In the genomic region with DNA sequence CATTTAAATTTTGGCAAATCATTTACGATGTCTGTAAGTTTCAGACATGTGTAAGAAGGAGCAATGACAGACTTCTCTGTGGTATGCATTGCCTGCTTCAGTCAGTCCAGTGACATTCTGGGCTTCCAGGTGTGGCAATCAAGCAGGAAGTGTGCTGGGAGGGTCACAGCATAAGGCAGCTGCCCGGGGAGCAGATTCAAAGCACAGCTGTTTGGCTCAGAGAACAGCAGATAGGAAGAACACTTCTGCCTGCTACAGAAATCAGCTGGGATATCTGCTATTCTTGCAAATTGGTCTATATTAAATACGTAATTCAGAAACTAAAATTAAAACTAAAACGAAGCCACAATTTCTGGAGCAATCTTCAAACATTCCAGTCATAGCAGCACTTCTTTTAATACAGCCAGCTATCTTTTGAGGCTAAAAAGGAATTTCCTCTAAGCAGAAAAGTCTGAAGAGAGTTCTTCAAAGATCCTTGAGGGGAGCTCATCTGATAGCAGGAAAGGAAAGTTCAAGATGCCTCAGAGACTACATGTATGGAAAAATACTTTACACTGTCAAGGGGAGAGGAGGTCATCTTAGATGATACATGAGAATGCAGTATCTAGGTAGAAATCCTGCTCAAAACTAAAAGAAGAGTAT, we compare ENCODE assay signal across 7 cellular contexts. TPM values are rescaled to one million over a fixed set of nuclear protein-coding genes. Genes with fewer than 3 reads are reported as not detected.
DNase-seq lines count a peak whose midpoint lies in the region; ATAC-seq, FAIRE-seq and TF ChIP-seq lines count a peak whose summit lies in the region.

No MANE protein-coding gene starts in this region.

- H3K4me3 ChIP-seq in astrocyte of the spinal cord (ENCODE audit: low read depth, low read length): no peak overlapping the region
- no peak overlapping the region for H3K4me3 ChIP-seq in osteoblast (ENCODE audit: insufficient read depth, low read length)
- H3K4me3 ChIP-seq in HepG2 (replicated peaks in 1 of 3; ENCODE audit: insufficient read depth in 1 of 3, low read depth in 2 of 3, low read length in 3 of 3): no peak overlapping the region

- POLR2A ChIA-PET in HepG2 (lab: Yijun Ruan, JAX): no interaction called here

- intact Hi-C loops in HepG2 (cut with micrococcal nuclease; ENCODE audit: unreplicated experiment): no loop called here

- DNase-seq in HK-2 (ENCODE audit: unreplicated experiment) (peak; percentile 35), astrocyte of the spinal cord (ENCODE audit: low read depth, low spot score) (peak; percentile 12), osteoblast (ENCODE audit: insufficient read length, low spot score, missing footprints) (no peak), HepG2 (ENCODE audit: low spot score) (no peak)
- no peak for DNase-seq in stimulated activated CD4-positive, alpha-beta T cell treated with anti-CD3 and anti-CD28 coated beads, Interleukin-2, amount 100 ng/mL, for 24 hours

- in situ Hi-C loops in astrocyte of the spinal cord (cut with HindIII; ENCODE audit: low sequenced_read_pairs) (no loop called here), HepG2 (cut with HindIII; ENCODE audit: extremely low pct_ligation_motif_present, low pct_unique_long_range_greater_than_20kb) (no loop called here)

- H3K27ac ChIP-seq in osteoblast (ENCODE audit: low read depth, low read length) (no peak overlapping the region), HepG2 (ENCODE audit: extremely low read length, insufficient read depth, low read length) (no peak overlapping the region)

- no peaks in the 10 kb centered on the region for H3K9me3 ChIP-seq in osteoblast (ENCODE audit: low read depth, low read length)
- H3K9me3 ChIP-seq in HepG2 (ENCODE audit: low read length): no peaks in the 10 kb centered on the region

- ATAC-seq in GM18502 (IDR thresholded peaks at IDR 0.05; ENCODE audit: poor library complexity, unreplicated experiment) (peak; percentile 96), GM21528 (IDR thresholded peaks at IDR 0.05; ENCODE audit: low FRiP score, unreplicated experiment) (peak; percentile 99), HepG2 (no peak)

- H3K4me2 ChIP-seq in osteoblast (ENCODE audit: insufficient read depth, low read length) (no peak overlapping the region), HepG2 (ENCODE audit: low read depth, low read length) (no peak overlapping the region)

- no peaks in the 10 kb centered on the region for H4K20me1 ChIP-seq in osteoblast (ENCODE audit: insufficient read depth, low read length)
- no peaks in the 10 kb centered on the region for H4K20me1 ChIP-seq in HepG2 (ENCODE audit: insufficient read depth, low read length)

- no peak for FAIRE-seq in HepG2 (lab: Jason Lieb, UNC)

- TF ChIP-seq CTCF in astrocyte of the spinal cord (IDR thresholded peaks at IDR 0.05; ENCODE audit: low read depth, low read length) (no peak), osteoblast (IDR thresholded peaks at IDR 0.05; ENCODE audit: extremely low read depth, low read depth, low read length) (no peak), HepG2 (CRISPR knock-in tag; IDR thresholded peaks at IDR 0.05) (no peak)

- H3K79me2 ChIP-seq in osteoblast (ENCODE audit: insufficient read depth, low read length): no peaks in the 10 kb centered on the region
- no peaks in the 10 kb centered on the region for H3K79me2 ChIP-seq in HepG2 (ENCODE audit: insufficient read depth, low read length)

- TF ChIP-seq POLR2A in HepG2 (IDR thresholded peaks at IDR 0.05; ENCODE audit: insufficient read depth in 1 of 2, low read depth in 2 of 2, low read length in 2 of 2): no peak

- TF ChIP-seq EP300 in HepG2 (IDR thresholded peaks at IDR 0.05; ENCODE audit: low read depth in 2 of 2, low read length in 2 of 2): no peak
- no peak for TF ChIP-seq EP300 in HepG2 (CRISPR knock-in tag; IDR thresholded peaks at IDR 0.05; ENCODE audit: borderline replicate concordance)

- H3K27me3 ChIP-seq in osteoblast (ENCODE audit: insufficient read depth, low read length) (no peaks in the 10 kb centered on the region), HepG2 (ENCODE audit: control insufficient read depth in 1 of 2, insufficient read depth in 2 of 2, low read length in 2 of 2) (no peaks in the 10 kb centered on the region)

- WGBS in HepG2 (ENCODE audit: low lambda C conversion rate): 14% methylated on average over 4 of the region's 4 CpGs

- H3K36me3 ChIP-seq in osteoblast (ENCODE audit: insufficient read depth, low read length) (no peaks in the 10 kb centered on the region), HepG2 (replicated peaks in 1 of 2; ENCODE audit: control insufficient read depth in 1 of 2, insufficient read depth in 2 of 2, low read length in 2 of 2) (no peaks in the 10 kb centered on the region)

- H2AFZ ChIP-seq in osteoblast (ENCODE audit: low read length) (peak overlapping the region; percentile 6), HepG2 (ENCODE audit: low read length) (no peak overlapping the region)

- no peak for TF ChIP-seq RAD21 in HepG2 (CRISPR knock-in tag; IDR thresholded peaks at IDR 0.05)

- CTCF ChIA-PET in HepG2 (lab: Yijun Ruan, JAX; ENCODE audit: low intra/inter-chr PET ratio, low total read pairs): no interaction called here

- H3K9ac ChIP-seq in HepG2 (ENCODE audit: insufficient read depth, low read depth, low read length): no peak overlapping the region

- H3K4me1 ChIP-seq in osteoblast (ENCODE audit: insufficient read depth, low read length): peaks cover 11% of the 10 kb centered on the region
- no peaks in the 10 kb centered on the region for H3K4me1 ChIP-seq in HepG2 (ENCODE audit: insufficient read depth, low read length)

- no TSS peak for BruUV-seq in HepG2 (replicated peaks; lab: Mats Ljungman, UMichigan)

TF ChIP-seq in HepG2, 621 proteins besides CTCF, POLR2A, EP300 and RAD21 (continues in another document):
- TF ChIP-seq GTF2F1 (IDR thresholded peaks at IDR 0.05; ENCODE audit: low read length) (no peak), PHF20 (CRISPR knock-in tag; IDR thresholded peaks at IDR 0.05) (no peak), TBP (CRISPR knock-in tag; IDR thresholded peaks at IDR 0.05) (no peak), ESRRA (CRISPR knock-in tag; IDR thresholded peaks at IDR 0.05; ENCODE audit: low read depth) (no peak), ZFP36 (IDR thresholded peaks at IDR 0.05; ENCODE audit: borderline replicate concordance, low read depth, low read length, partially characterized antibody) (no peak), HNRNPK (IDR thresholded peaks at IDR 0.05; ENCODE audit: low read depth, low read length, poor library complexity, severe bottlenecking) (no peak), ZNF253 (CRISPR knock-in tag; IDR thresholded peaks at IDR 0.05; ENCODE audit: borderline replicate concordance) (no peak), EEA1 (CRISPR knock-in tag; IDR thresholded peaks at IDR 0.05; ENCODE audit: borderline replicate concordance) (no peak), PHF21A (CRISPR knock-in tag; IDR thresholded peaks at IDR 0.05) (no peak), DMAP1 (CRISPR knock-in tag; IDR thresholded peaks at IDR 0.05) (no peak)
- TF ChIP-seq, protein P1, sequence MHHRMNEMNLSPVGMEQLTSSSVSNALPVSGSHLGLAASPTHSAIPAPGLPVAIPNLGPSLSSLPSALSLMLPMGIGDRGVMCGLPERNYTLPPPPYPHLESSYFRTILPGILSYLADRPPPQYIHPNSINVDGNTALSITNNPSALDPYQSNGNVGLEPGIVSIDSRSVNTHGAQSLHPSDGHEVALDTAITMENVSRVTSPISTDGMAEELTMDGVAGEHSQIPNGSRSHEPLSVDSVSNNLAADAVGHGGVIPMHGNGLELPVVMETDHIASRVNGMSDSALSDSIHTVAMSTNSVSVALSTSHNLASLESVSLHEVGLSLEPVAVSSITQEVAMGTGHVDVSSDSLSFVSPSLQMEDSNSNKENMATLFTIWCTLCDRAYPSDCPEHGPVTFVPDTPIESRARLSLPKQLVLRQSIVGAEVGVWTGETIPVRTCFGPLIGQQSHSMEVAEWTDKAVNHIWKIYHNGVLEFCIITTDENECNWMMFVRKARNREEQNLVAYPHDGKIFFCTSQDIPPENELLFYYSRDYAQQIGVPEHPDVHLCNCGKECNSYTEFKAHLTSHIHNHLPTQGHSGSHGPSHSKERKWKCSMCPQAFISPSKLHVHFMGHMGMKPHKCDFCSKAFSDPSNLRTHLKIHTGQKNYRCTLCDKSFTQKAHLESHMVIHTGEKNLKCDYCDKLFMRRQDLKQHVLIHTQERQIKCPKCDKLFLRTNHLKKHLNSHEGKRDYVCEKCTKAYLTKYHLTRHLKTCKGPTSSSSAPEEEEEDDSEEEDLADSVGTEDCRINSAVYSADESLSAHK (CRISPR knock-in tag; IDR thresholded peaks at IDR 0.05; ENCODE audit: borderline replicate concordance): no peak

RNA-seq across cellular contexts. Expression of a gene that starts 47.4 kb away (rescaled TPM):
- 18.8 and 22.7 TPM in 2 replicates for total RNA-seq in osteoblast
- total RNA-seq in HepG2 (2016; rRNA removed; fragmentation: Illumina TruSeq; extraction: Trizol): 0.13 TPM in 1 of 2 replicates, not detected in the other
- not detected in 2 replicates for total RNA-seq in HepG2 (2016; cell fraction: cytosol; rRNA removed; fragmentation: Illumina TruSeq; extraction: Trizol; ENCODE audit: low read depth)
- 0.09 and 0.12 TPM in 2 replicates for total RNA-seq in HepG2 (2016; cell fraction: insoluble cytoplasmic fraction; rRNA removed; fragmentation: Illumina TruSeq; extraction: Trizol)
- total RNA-seq in HepG2 (2016; cell fraction: membrane; rRNA removed; fragmentation: Illumina TruSeq; extraction: Trizol): not detected in 2 replicates
- total RNA-seq in HepG2 (2016; cell fraction: nucleus; rRNA removed; fragmentation: Illumina TruSeq; extraction: Trizol): 0.47 and 1.0 TPM in 2 replicates
- 0.07 and 0.08 TPM in 2 replicates for polyA plus RNA-seq in HepG2 (2011; rRNA removed)
- polyA plus RNA-seq in HepG2 (2011; cell fraction: cytosol; rRNA removed): 0.04 and 0.05 TPM in 2 replicates
- 0.03 and 0.07 TPM in 2 replicates for polyA plus RNA-seq in HepG2 (2011; cell fraction: nucleus; rRNA removed)
- 0.08 and 0.17 TPM in 2 replicates for polyA plus RNA-seq in HepG2 (2012)
- polyA plus RNA-seq in HepG2 (2016; cell fraction: cytosol; fragmentation: Illumina TruSeq; extraction: Trizol; ENCODE audit: low read depth): not detected in 2 replicates
- 0.09 and 0.14 TPM in 2 replicates for polyA plus RNA-seq in HepG2 (2016; cell fraction: insoluble cytoplasmic fraction; fragmentation: Illumina TruSeq; extraction: Trizol; ENCODE audit: low read depth)
- polyA plus RNA-seq in HepG2 (2016; cell fraction: membrane; fragmentation: Illumina TruSeq; extraction: Trizol; ENCODE audit: low read depth): not detected in 2 replicates
- polyA plus RNA-seq in HepG2 (2016; cell fraction: nucleus; fragmentation: Illumina TruSeq; extraction: Trizol; ENCODE audit: insufficient read depth, low read depth): 0.17 and 0.26 TPM in 2 replicates
- 0.04 and 21.5 TPM in 2 replicates for polyA minus RNA-seq in HepG2 (2011; rRNA and poly(A)+ RNA removed; ENCODE audit: low replicate concordance)
- 0.18 TPM in 1 of 2 replicates, not detected in the other for polyA minus RNA-seq in HepG2 (2011; cell fraction: cytosol; rRNA and poly(A)+ RNA removed)
- 0.37 and 0.39 TPM in 2 replicates for polyA minus RNA-seq in HepG2 (2011; cell fraction: nucleus; rRNA and poly(A)+ RNA removed)

Comparison
In these comparisons a context has a peak if more than half of its experiments do, and no peak if none do; other contexts are left out.
1. DNase-seq: peak in HK-2 (single experiment) and astrocyte of the spinal cord (single experiment); none in osteoblast (single experiment), stimulated activated CD4-positive, alpha-beta T cell treated with anti-CD3 and anti-CD28 coated beads, Interleukin-2, amount 100 ng/mL, for 24 hours (0 of 2) and HepG2 (single experiment).